8 cellular contexts compared by ENCODE assay signal in the genomic region with DNA sequence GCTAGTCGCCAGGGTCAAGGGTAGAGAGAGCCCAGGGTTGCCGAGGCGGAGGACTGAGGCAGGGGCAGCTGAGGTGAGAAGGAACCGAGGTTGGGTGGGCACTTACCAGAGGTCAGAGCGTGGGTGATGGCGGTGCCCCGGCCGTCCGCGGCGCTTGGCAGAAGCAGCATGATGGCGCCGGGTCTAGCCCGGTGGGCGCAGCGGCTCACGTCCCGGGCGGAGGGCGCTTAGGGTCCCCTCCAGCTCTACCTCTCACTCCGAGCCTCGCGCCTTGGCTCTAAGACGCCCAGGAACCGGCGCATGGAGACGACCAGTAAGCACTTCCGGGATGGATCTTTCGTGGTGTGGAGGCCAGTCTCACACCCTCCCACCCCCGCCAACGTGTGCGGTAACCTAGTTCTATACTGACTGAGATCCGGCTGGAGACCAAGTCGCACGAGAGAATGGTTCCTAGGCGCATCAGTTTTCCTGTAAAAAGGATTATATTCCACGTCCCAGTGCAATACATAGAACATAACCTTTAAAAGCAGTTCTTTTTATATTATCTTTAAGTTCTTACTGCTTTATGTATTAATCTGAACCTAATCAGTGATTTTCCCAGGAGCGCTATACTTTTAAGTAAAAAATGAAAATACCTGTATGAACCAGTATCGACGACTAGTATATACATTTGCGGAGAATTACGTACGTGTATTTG. TPM values are rescaled to one million over a fixed set of nuclear protein-coding genes. Genes with fewer than 3 reads are reported as not detected.
A peak's percentile ranks its signal among the peaks of the same experiment; 100 is the strongest.
DNase-seq lines count a peak whose midpoint lies in the region; ATAC-seq and TF ChIP-seq lines count a peak whose summit lies in the region.

A gene with protein sequence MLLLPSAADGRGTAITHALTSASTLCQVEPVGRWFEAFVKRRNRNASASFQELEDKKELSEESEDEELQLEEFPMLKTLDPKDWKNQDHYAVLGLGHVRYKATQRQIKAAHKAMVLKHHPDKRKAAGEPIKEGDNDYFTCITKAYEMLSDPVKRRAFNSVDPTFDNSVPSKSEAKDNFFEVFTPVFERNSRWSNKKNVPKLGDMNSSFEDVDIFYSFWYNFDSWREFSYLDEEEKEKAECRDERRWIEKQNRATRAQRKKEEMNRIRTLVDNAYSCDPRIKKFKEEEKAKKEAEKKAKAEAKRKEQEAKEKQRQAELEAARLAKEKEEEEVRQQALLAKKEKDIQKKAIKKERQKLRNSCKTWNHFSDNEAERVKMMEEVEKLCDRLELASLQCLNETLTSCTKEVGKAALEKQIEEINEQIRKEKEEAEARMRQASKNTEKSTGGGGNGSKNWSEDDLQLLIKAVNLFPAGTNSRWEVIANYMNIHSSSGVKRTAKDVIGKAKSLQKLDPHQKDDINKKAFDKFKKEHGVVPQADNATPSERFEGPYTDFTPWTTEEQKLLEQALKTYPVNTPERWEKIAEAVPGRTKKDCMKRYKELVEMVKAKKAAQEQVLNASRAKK (minus strand): TSS at position 315 of the 697 bp plus-strand sequence. CDS start 145 bp downstream, at position 170.

- H3K4me3 Mint-ChIP-seq in CD4-positive, CD25-positive, alpha-beta regulatory T cell: peak within 1 kb of the TSS; percentile 93 to 100 (median 98)
- H3K4me3 Mint-ChIP-seq in activated CD4-positive, alpha-beta memory T cell treated with anti-CD3 and anti-CD28 coated beads for 36 hours: peak within 1 kb of the TSS; percentile 90

- POLR2A ChIA-PET in activated CD4-positive, alpha-beta memory T cell treated with anti-CD3 and anti-CD28 coated beads for 36 hours (lab: Charles Lee): interaction anchor here (1.0 kb wide), 1 partner anchor 10 kb away, joined by 4 read pairs; no protein-coding TSS in a partner anchor

- H3K36me3 ChIP-seq in CD4-positive, CD25-positive, alpha-beta regulatory T cell (ENCODE audit: control insufficient read depth, insufficient read depth, low read length): peaks cover 20% of the 10 kb centered on the region
- H3K36me3 ChIP-seq in duodenal mucosa (ENCODE audit: control insufficient read depth in 1 of 2, insufficient read depth in 2 of 2, low read length in 2 of 2): peaks cover 14 to 16% of the 10 kb centered on the region in 2 donors

- peak within 1 kb of the TSS; percentile 82 for H3K27ac ChIP-seq in CD4-positive, CD25-positive, alpha-beta regulatory T cell (ENCODE audit: insufficient read depth, low read length, poor library complexity, severe bottlenecking)
- H3K27ac ChIP-seq in duodenal mucosa (ENCODE audit: low read depth, low read length): peak within 1 kb of the TSS; percentile 72

- intact Hi-C loops in activated CD4-positive, alpha-beta memory T cell treated with anti-CD3 and anti-CD28 coated beads for 36 hours (cut with micrococcal nuclease): loop anchor here (5.0 to 10.0 kb wide), 2 partner anchors 1600 to 1668 kb away; a partner anchor contains a TSS
- intact Hi-C loops in lower leg skin (cut with DNase I; ENCODE audit: low total_unique reads): no loop called here

- H3K4me1 ChIP-seq in CD4-positive, CD25-positive, alpha-beta regulatory T cell (ENCODE audit: control insufficient read depth, insufficient read depth, low read length, poor library complexity, severe bottlenecking): peaks cover 47% of the 10 kb centered on the region
- peaks cover 35 to 40% of the 10 kb centered on the region in 2 donors for H3K4me1 ChIP-seq in duodenal mucosa (ENCODE audit: control insufficient read depth in 1 of 2, insufficient read depth in 2 of 2, low read length in 2 of 2)

- H3K4me3 ChIP-seq in CD4-positive, CD25-positive, alpha-beta regulatory T cell (ENCODE audit: low read depth, low read length): peak within 1 kb of the TSS; percentile 86
- H3K4me3 ChIP-seq in duodenal mucosa (ENCODE audit: low read depth in 1 of 2, low read length in 2 of 2) (peak within 1 kb of the TSS; percentile 90 to 96), lower leg skin (ENCODE audit: low read depth, poor library complexity, severe bottlenecking) (peak within 1 kb of the TSS; percentile 99)

- peaks cover 21% of the 10 kb centered on the region for H3K36me3 Mint-ChIP-seq in CD4-positive, CD25-positive, alpha-beta regulatory T cell
- H3K36me3 Mint-ChIP-seq in activated CD4-positive, alpha-beta memory T cell treated with anti-CD3 and anti-CD28 coated beads for 36 hours: peaks cover 38% of the 10 kb centered on the region

- peak within 1 kb of the TSS; percentile 93 to 97 for H3K9ac ChIP-seq in duodenal mucosa (ENCODE audit: low read depth in 1 of 2, low read length in 2 of 2)

- WGBS in lower leg skin, 2 donors: 10 to 11% methylated on average over 32 to 34 of the region's 43 CpGs

- no peaks in the 10 kb centered on the region for H3K27me3 ChIP-seq in CD4-positive, CD25-positive, alpha-beta regulatory T cell (ENCODE audit: control insufficient read depth, insufficient read depth, low read length)
- H3K27me3 ChIP-seq in duodenal mucosa (ENCODE audit: control insufficient read depth in 1 of 2, insufficient read depth in 2 of 2, low read length in 2 of 2): no peaks in the 10 kb centered on the region

- ATAC-seq in CD4-positive, CD25-positive, alpha-beta regulatory T cell (ENCODE audit: low read depth in 2 of 2): peak; percentile 92 to 94
- ATAC-seq in GM19397 (IDR thresholded peaks at IDR 0.05; ENCODE audit: unreplicated experiment) (peak; percentile 74), HG03571 (IDR thresholded peaks at IDR 0.05; ENCODE audit: unreplicated experiment) (peak; percentile 76)

- CTCF ChIA-PET in activated CD4-positive, alpha-beta memory T cell treated with anti-CD3 and anti-CD28 coated beads for 36 hours (lab: Charles Lee): no interaction called here

- no peak for TF ChIP-seq CTCF in lower leg skin (IDR thresholded peaks at IDR 0.05)

- H3K4me1 Mint-ChIP-seq in CD4-positive, CD25-positive, alpha-beta regulatory T cell: peaks cover 27 to 81% (median 60%) of the 10 kb centered on the region in 4 donors
- H3K4me1 Mint-ChIP-seq in activated CD4-positive, alpha-beta memory T cell treated with anti-CD3 and anti-CD28 coated beads for 36 hours (ENCODE audit: low read depth): peaks cover 51% of the 10 kb centered on the region

- peak; percentile 83 to 96 (median 87) for DNase-seq in CD4-positive, CD25-positive, alpha-beta regulatory T cell
- DNase-seq in NCI-H774 (lab: John Stamatoyannopoulos, UW) (peak; percentile 90), lower leg skin (ENCODE audit: low spot score in 2 of 2) (peak; percentile 83 to 96)
- DNase-seq in activated CD4-positive, alpha-beta memory T cell treated with anti-CD3 and anti-CD28 coated beads for 36 hours: peak; percentile 90
- peak; percentile 75 to 85 for DNase-seq in stimulated activated CD4-positive, alpha-beta T cell treated with anti-CD3 and anti-CD28 coated beads, Interleukin-4, amount 100 ng/mL, for 4 hours

- no peaks in the 10 kb centered on the region for H3K9me3 Mint-ChIP-seq in CD4-positive, CD25-positive, alpha-beta regulatory T cell
- no peaks in the 10 kb centered on the region for H3K9me3 Mint-ChIP-seq in activated CD4-positive, alpha-beta memory T cell treated with anti-CD3 and anti-CD28 coated beads for 36 hours

- peak within 1 kb of the TSS; percentile 98 to 99 (median 98) for H3K27ac Mint-ChIP-seq in CD4-positive, CD25-positive, alpha-beta regulatory T cell
- peak within 1 kb of the TSS; percentile 96 for H3K27ac Mint-ChIP-seq in activated CD4-positive, alpha-beta memory T cell treated with anti-CD3 and anti-CD28 coated beads for 36 hours

- H3K9me3 ChIP-seq in CD4-positive, CD25-positive, alpha-beta regulatory T cell (ENCODE audit: control insufficient read depth in 2 of 2, low read length in 2 of 2): no peaks in the 10 kb centered on the region
- H3K9me3 ChIP-seq in duodenal mucosa (ENCODE audit: control insufficient read depth in 1 of 2, low read length in 2 of 2): no peaks in the 10 kb centered on the region

- peaks cover 4% of the 10 kb centered on the region for H3K27me3 Mint-ChIP-seq in CD4-positive, CD25-positive, alpha-beta regulatory T cell
- no peaks in the 10 kb centered on the region for H3K27me3 Mint-ChIP-seq in activated CD4-positive, alpha-beta memory T cell treated with anti-CD3 and anti-CD28 coated beads for 36 hours

- no peak for TF ChIP-seq POLR2A in lower leg skin (IDR thresholded peaks at IDR 0.05)

RNA-seq across cellular contexts. Expression of the gene that starts here (rescaled TPM):
- total RNA-seq in CD4-positive, CD25-positive, alpha-beta regulatory T cell: 63.1 TPM
- polyA plus RNA-seq in CD4-positive, CD25-positive, alpha-beta regulatory T cell: 10 to 100 TPM; 17.3 to 23.7 (median 19.9) TPM
- total RNA-seq in activated CD4-positive, alpha-beta memory T cell treated with anti-CD3 and anti-CD28 coated beads for 36 hours: 10 to 100 TPM; 51.1 to 51.5 TPM
- 10 to 100 TPM in 3 of 4 donors, 1 to 10 TPM in 1; 8.7 to 17.9 (median 11.0) TPM for total RNA-seq in lower leg skin

Comparison
In these comparisons a context has a peak if more than half of its experiments do, and no peak if none do; other contexts are left out.
1. Peak in every context shown above with its lines: DNase-seq, ATAC-seq, H3K4me3 ChIP-seq and H3K27ac ChIP-seq.